ENCODE assay signal across 20 cellular contexts in genomic region chr16:31190061-31190460, GRCh38. TPM values are rescaled to one million over a fixed set of nuclear protein-coding genes. Genes with fewer than 3 reads are reported as not detected.
DNase-seq lines count a peak whose midpoint lies in the region; ATAC-seq, FAIRE-seq and TF ChIP-seq lines count a peak whose summit lies in the region.
"Had no signal": no experiment of that assay in that cellular context is flagged by ENCODE, and none has a peak within 500 bp of the region (broad histone marks: within the 10 kb centered on the region; RNA-seq: fewer than 3 reads in every experiment).

No MANE protein-coding gene starts in this region.

- ATAC-seq in CD8-positive, alpha-beta T cell: no peak
- ATAC-seq in natural killer cell: no peak
- ATAC-seq: sciatic nerve had no signal

- FAIRE-seq in GM12892 (lab: Jason Lieb, UNC): no peak
- FAIRE-seq: GM18507, keratinocyte had no signal

- POLR2A ChIA-PET in CD8-positive, alpha-beta T cell (lab: Charles Lee): interaction anchor here (0.5 to 2.6 kb wide), 5 partner anchors 10 to 50 kb away, joined by 3 to 17 read pairs (median 4); partner anchors contain the start of gene FUS

- no peak for DNase-seq in CD8-positive, alpha-beta T cell
- DNase-seq in GM12892 (ENCODE audit: insufficient read length) (no peak), natural killer cell (no peak), SKM-1 treated with dmso at 0.1 percent for 144 hours (lab: John Stamatoyannopoulos, UW; ENCODE audit: unreplicated experiment) (no peak), caudate nucleus (lab: John Stamatoyannopoulos, UW) (no peak), DMS53 (lab: John Stamatoyannopoulos, UW) (no peak)
- DNase-seq: activated CD4-positive, alpha-beta T cell treated with anti-CD3 and anti-CD28 coated beads, Interleukin-2, amount 50 U/mL, for 48 hours; activated effector memory CD4-positive, alpha-beta T cell treated with Interleukin-2 at 50 U/mL for 16 hours; BE2C; brain microvascular endothelial cell; NCI-H2029; NCI-H510A; Right ventricle myocardium superior; T-helper 9 cell; thyroid gland had no signal

- no peaks in the 10 kb centered on the region for H3K9me3 ChIP-seq in CD8-positive, alpha-beta T cell (ENCODE audit: low read length)
- H3K9me3 ChIP-seq: BE2C, thyroid gland had no signal

- H3K27me3 ChIP-seq in CD8-positive, alpha-beta T cell (ENCODE audit: insufficient read depth, low read length): no peaks in the 10 kb centered on the region
- H3K27me3 ChIP-seq: BE2C, brain microvascular endothelial cell, thyroid gland had no signal

- no peaks in the 10 kb centered on the region for H3K9me3 Mint-ChIP-seq in CD8-positive, alpha-beta T cell
- H3K9me3 Mint-ChIP-seq in activated naive CD8-positive, alpha-beta T cell (ENCODE audit: low read depth): no peaks in the 10 kb centered on the region
- no peaks in the 10 kb centered on the region for H3K9me3 Mint-ChIP-seq in natural killer cell

- peaks cover 50% of the 10 kb centered on the region for H3K4me1 ChIP-seq in CD8-positive, alpha-beta T cell (ENCODE audit: insufficient read depth, low read length)
- H3K4me1 ChIP-seq: BE2C, thyroid gland had no signal

- CTCF ChIA-PET in CD8-positive, alpha-beta T cell (lab: Charles Lee): interaction anchor here (0.8 to 2.0 kb wide), 5 partner anchors 11 to 204 kb away, joined by 3 to 10 read pairs (median 4); no protein-coding TSS in a partner anchor

- intact Hi-C loops in CD8-positive, alpha-beta T cell (cut with DNase I, micrococcal nuclease): loop anchor here in 1 of 2 experiments (10.0 kb wide), 1 partner anchor 685 kb away; the partner anchor contains the start of gene ZNF267
- intact Hi-C loops in natural killer cell (cut with micrococcal nuclease): no loop called here

- H3K4me3 Mint-ChIP-seq in CD8-positive, alpha-beta T cell: no peak overlapping the region
- H3K4me3 Mint-ChIP-seq in activated naive CD8-positive, alpha-beta T cell: no peak overlapping the region
- peak overlapping the region; percentile 91 for H3K4me3 Mint-ChIP-seq in natural killer cell

- H3K4me1 Mint-ChIP-seq in CD8-positive, alpha-beta T cell (ENCODE audit: low read depth): peaks cover 74% of the 10 kb centered on the region
- peaks cover 78% of the 10 kb centered on the region for H3K4me1 Mint-ChIP-seq in activated naive CD8-positive, alpha-beta T cell (ENCODE audit: low read depth)
- H3K4me1 Mint-ChIP-seq in natural killer cell: peaks cover 79 to 83% of the 10 kb centered on the region in 2 donors

- H3K27ac Mint-ChIP-seq in CD8-positive, alpha-beta T cell: peak overlapping the region; percentile 45
- H3K27ac Mint-ChIP-seq in activated naive CD8-positive, alpha-beta T cell: peak overlapping the region; percentile 86
- peak overlapping the region; percentile 80 to 94 for H3K27ac Mint-ChIP-seq in natural killer cell

- peaks cover 93% of the 10 kb centered on the region for H3K36me3 ChIP-seq in CD8-positive, alpha-beta T cell (ENCODE audit: insufficient read depth, low read length)

- H3K27ac ChIP-seq in CD8-positive, alpha-beta T cell (ENCODE audit: low read depth, low read length): no peak overlapping the region
- H3K27ac ChIP-seq in caudate nucleus (ENCODE audit: low read depth, low read length): no peak overlapping the region
- H3K27ac ChIP-seq: brain microvascular endothelial cell, thyroid gland had no signal

- TF ChIP-seq CTCF in CD8-positive, alpha-beta T cell (IDR thresholded peaks at IDR 0.05): no peak
- TF ChIP-seq CTCF in natural killer cell (IDR thresholded peaks at IDR 0.05): no peak

- peaks cover 98% of the 10 kb centered on the region for H3K36me3 Mint-ChIP-seq in CD8-positive, alpha-beta T cell
- peaks cover 24% of the 10 kb centered on the region for H3K36me3 Mint-ChIP-seq in activated naive CD8-positive, alpha-beta T cell
- H3K36me3 Mint-ChIP-seq in natural killer cell: peaks cover 58% of the 10 kb centered on the region

- TF ChIP-seq POLR2A in GM12892 (IDR thresholded peaks at IDR 0.05; ENCODE audit: low read depth, low read length): peak; percentile 80

- no peaks in the 10 kb centered on the region for H3K27me3 Mint-ChIP-seq in CD8-positive, alpha-beta T cell (ENCODE audit: low read depth)
- no peaks in the 10 kb centered on the region for H3K27me3 Mint-ChIP-seq in activated naive CD8-positive, alpha-beta T cell
- H3K27me3 Mint-ChIP-seq in natural killer cell (ENCODE audit: low read depth in 2 of 2): no peaks in the 10 kb centered on the region

- H3K4me3 ChIP-seq in CD8-positive, alpha-beta T cell (ENCODE audit: low read depth, low read length): no peak overlapping the region
- H3K4me3 ChIP-seq: thyroid gland had no signal

RNA-seq across cellular contexts. Expression of gene FUS, which starts 10.1 kb away (rescaled TPM):
- total RNA-seq in CD8-positive, alpha-beta T cell: 100 to 1,000 TPM; 734 to 742 TPM
- polyA plus RNA-seq in GM12892 (2012; ENCODE audit: missing spikeins): 329 TPM
- 100 to 1,000 TPM; 872 to 934 (median 918) TPM for total RNA-seq in natural killer cell

RNA-seq across cellular contexts. Expression of gene PYCARD, which starts 12.5 kb away (rescaled TPM):
- 1 to 10 TPM; 6.4 to 6.6 TPM for total RNA-seq in CD8-positive, alpha-beta T cell
- 15.2 TPM for polyA plus RNA-seq in GM12892 (2012; ENCODE audit: missing spikeins)
- total RNA-seq in natural killer cell: 10 to 100 TPM; 29.7 to 38.1 (median 37.6) TPM

RNA-seq across cellular contexts. Expression of gene TRIM72, which starts 23.9 kb away (rescaled TPM):
- under 1 TPM; 0.05 to 0.22 TPM for total RNA-seq in CD8-positive, alpha-beta T cell
- 0.06 TPM for polyA plus RNA-seq in GM12892 (2012; ENCODE audit: missing spikeins)
- total RNA-seq in natural killer cell: under 1 TPM in 2 of 3 donors, not detected in 1; 0.05 to 0.07 TPM
- polyA plus RNA-seq: keratinocyte had no signal

RNA-seq across cellular contexts. Expression of gene PYDC1, which starts 26.9 kb away (rescaled TPM):
- not detected for total RNA-seq in CD8-positive, alpha-beta T cell
- polyA plus RNA-seq in GM12892 (2012; ENCODE audit: missing spikeins): not detected
- not detected for total RNA-seq in natural killer cell
- total RNA-seq: mesenteric fat pad, Right ventricle myocardium superior, sciatic nerve, thyroid gland had no signal
- polyA plus RNA-seq: keratinocyte had no signal

RNA-seq across cellular contexts. Expression of gene PRSS36, which starts 40.2 kb away (rescaled TPM):
- under 1 TPM; 0.56 to 0.87 TPM for total RNA-seq in CD8-positive, alpha-beta T cell
- 0.28 TPM for polyA plus RNA-seq in GM12892 (2012; ENCODE audit: missing spikeins)
- 1 to 10 TPM; 2.1 to 3.5 (median 2.3) TPM for total RNA-seq in natural killer cell

Comparison
In these comparisons a context has a peak if more than half of its experiments do, and no peak if none do; other contexts are left out.
1. RNA of gene PYCARD, which starts 12.5 kb away (total RNA-seq): 29.7 to 38.1 TPM in natural killer cell; 6.4 to 6.6 TPM in CD8-positive, alpha-beta T cell; every median in the first group is over 4 times any median in the second.
2. Peak in every context shown above with its lines, with median percentiles within 50 percentile points of each other: H3K27ac Mint-ChIP-seq.